3 cellular contexts compared by ENCODE assay signal in genomic region chr17:28975634-28976033, GRCh38.
TF ChIP-seq lines count a peak whose summit lies in the region.

No MANE protein-coding gene starts in this region.

TF ChIP-seq in HEK293, 187 proteins besides CTCF, POLR2A, EP300 and RAD21:
- no peak for TF ChIP-seq ZBTB1 (tag by site-specific recombination; IDR thresholded peaks at IDR 0.05)
- TF ChIP-seq, protein P1, sequence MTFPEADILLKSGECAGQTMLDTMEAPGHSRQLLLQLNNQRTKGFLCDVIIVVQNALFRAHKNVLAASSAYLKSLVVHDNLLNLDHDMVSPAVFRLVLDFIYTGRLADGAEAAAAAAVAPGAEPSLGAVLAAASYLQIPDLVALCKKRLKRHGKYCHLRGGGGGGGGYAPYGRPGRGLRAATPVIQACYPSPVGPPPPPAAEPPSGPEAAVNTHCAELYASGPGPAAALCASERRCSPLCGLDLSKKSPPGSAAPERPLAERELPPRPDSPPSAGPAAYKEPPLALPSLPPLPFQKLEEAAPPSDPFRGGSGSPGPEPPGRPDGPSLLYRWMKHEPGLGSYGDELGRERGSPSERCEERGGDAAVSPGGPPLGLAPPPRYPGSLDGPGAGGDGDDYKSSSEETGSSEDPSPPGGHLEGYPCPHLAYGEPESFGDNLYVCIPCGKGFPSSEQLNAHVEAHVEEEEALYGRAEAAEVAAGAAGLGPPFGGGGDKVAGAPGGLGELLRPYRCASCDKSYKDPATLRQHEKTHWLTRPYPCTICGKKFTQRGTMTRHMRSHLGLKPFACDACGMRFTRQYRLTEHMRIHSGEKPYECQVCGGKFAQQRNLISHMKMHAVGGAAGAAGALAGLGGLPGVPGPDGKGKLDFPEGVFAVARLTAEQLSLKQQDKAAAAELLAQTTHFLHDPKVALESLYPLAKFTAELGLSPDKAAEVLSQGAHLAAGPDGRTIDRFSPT (tag by site-specific recombination; IDR thresholded peaks at IDR 0.05), result 0 out of 2 replicates have a peak, but pooled peaks have one; percentile 33
TF ChIP-seq in HEK293: peak in this region for 1.

TF ChIP-seq in H1, 55 proteins besides CTCF, POLR2A, EP300 and RAD21:
- TF ChIP-seq CHD2 (IDR thresholded peaks at IDR 0.05; ENCODE audit: low read length) (no peak), CTBP2 (IDR thresholded peaks at IDR 0.05; ENCODE audit: borderline replicate concordance, insufficient read depth, insufficient read length, low read length) (no peak), KDM1A (IDR thresholded peaks at IDR 0.05; ENCODE audit: borderline replicate concordance, low read length) (no peak), MAFK (IDR thresholded peaks at IDR 0.05; ENCODE audit: low read depth, low read length) (no peak), RNF2 (IDR thresholded peaks at IDR 0.05; ENCODE audit: borderline replicate concordance, low read depth, low read length, missing control alignments, poor library complexity, severe bottlenecking) (no peak), BRCA1 (IDR thresholded peaks at IDR 0.05; ENCODE audit: low read depth, low read length) (no peak), KDM4A (IDR thresholded peaks at IDR 0.05; ENCODE audit: low read depth, low read length, severe bottlenecking) (no peak), NRF1 (IDR thresholded peaks at IDR 0.05; ENCODE audit: low read depth, low read length) (no peak), BCL11A (IDR thresholded peaks at IDR 0.05; ENCODE audit: low read depth in 2 of 2, low read length in 2 of 2) (no peak), TAF1 (IDR thresholded peaks at IDR 0.05; ENCODE audit: low read depth, low read length) (no peak)

TF ChIP-seq in GM23338, 12 proteins besides CTCF, POLR2A, EP300 and RAD21:
- TF ChIP-seq JUNB (IDR thresholded peaks at IDR 0.05; ENCODE audit: unreplicated experiment) (no peak), NANOG (IDR thresholded peaks at IDR 0.05; ENCODE audit: borderline replicate concordance) (no peak), CREB1 (CRISPR knock-in tag; IDR thresholded peaks at IDR 0.05; ENCODE audit: low read depth) (no peak), STAT1 (IDR thresholded peaks at IDR 0.05; ENCODE audit: unreplicated experiment) (no peak), ZNF114 (CRISPR knock-in tag; IDR thresholded peaks at IDR 0.05) (no peak), EZH2phosphoT487 (IDR thresholded peaks at IDR 0.05; ENCODE audit: unreplicated experiment) (no peak), ZNF331 (CRISPR knock-in tag; IDR thresholded peaks at IDR 0.05; ENCODE audit: low read depth) (no peak), POLR2AphosphoS5 (IDR thresholded peaks at IDR 0.05; ENCODE audit: low read depth) (no peak), EZH2 (IDR thresholded peaks at IDR 0.05; ENCODE audit: low read depth, unreplicated experiment) (no peak)
- TF ChIP-seq, protein P2, sequence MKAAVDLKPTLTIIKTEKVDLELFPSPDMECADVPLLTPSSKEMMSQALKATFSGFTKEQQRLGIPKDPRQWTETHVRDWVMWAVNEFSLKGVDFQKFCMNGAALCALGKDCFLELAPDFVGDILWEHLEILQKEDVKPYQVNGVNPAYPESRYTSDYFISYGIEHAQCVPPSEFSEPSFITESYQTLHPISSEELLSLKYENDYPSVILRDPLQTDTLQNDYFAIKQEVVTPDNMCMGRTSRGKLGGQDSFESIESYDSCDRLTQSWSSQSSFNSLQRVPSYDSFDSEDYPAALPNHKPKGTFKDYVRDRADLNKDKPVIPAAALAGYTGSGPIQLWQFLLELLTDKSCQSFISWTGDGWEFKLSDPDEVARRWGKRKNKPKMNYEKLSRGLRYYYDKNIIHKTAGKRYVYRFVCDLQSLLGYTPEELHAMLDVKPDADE (IDR thresholded peaks at IDR 0.05), result no peak
- TF ChIP-seq, protein P3, sequence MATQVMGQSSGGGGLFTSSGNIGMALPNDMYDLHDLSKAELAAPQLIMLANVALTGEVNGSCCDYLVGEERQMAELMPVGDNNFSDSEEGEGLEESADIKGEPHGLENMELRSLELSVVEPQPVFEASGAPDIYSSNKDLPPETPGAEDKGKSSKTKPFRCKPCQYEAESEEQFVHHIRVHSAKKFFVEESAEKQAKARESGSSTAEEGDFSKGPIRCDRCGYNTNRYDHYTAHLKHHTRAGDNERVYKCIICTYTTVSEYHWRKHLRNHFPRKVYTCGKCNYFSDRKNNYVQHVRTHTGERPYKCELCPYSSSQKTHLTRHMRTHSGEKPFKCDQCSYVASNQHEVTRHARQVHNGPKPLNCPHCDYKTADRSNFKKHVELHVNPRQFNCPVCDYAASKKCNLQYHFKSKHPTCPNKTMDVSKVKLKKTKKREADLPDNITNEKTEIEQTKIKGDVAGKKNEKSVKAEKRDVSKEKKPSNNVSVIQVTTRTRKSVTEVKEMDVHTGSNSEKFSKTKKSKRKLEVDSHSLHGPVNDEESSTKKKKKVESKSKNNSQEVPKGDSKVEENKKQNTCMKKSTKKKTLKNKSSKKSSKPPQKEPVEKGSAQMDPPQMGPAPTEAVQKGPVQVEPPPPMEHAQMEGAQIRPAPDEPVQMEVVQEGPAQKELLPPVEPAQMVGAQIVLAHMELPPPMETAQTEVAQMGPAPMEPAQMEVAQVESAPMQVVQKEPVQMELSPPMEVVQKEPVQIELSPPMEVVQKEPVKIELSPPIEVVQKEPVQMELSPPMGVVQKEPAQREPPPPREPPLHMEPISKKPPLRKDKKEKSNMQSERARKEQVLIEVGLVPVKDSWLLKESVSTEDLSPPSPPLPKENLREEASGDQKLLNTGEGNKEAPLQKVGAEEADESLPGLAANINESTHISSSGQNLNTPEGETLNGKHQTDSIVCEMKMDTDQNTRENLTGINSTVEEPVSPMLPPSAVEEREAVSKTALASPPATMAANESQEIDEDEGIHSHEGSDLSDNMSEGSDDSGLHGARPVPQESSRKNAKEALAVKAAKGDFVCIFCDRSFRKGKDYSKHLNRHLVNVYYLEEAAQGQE (IDR thresholded peaks at IDR 0.05; ENCODE audit: unreplicated experiment), result no peak
- TF ChIP-seq, protein P4, sequence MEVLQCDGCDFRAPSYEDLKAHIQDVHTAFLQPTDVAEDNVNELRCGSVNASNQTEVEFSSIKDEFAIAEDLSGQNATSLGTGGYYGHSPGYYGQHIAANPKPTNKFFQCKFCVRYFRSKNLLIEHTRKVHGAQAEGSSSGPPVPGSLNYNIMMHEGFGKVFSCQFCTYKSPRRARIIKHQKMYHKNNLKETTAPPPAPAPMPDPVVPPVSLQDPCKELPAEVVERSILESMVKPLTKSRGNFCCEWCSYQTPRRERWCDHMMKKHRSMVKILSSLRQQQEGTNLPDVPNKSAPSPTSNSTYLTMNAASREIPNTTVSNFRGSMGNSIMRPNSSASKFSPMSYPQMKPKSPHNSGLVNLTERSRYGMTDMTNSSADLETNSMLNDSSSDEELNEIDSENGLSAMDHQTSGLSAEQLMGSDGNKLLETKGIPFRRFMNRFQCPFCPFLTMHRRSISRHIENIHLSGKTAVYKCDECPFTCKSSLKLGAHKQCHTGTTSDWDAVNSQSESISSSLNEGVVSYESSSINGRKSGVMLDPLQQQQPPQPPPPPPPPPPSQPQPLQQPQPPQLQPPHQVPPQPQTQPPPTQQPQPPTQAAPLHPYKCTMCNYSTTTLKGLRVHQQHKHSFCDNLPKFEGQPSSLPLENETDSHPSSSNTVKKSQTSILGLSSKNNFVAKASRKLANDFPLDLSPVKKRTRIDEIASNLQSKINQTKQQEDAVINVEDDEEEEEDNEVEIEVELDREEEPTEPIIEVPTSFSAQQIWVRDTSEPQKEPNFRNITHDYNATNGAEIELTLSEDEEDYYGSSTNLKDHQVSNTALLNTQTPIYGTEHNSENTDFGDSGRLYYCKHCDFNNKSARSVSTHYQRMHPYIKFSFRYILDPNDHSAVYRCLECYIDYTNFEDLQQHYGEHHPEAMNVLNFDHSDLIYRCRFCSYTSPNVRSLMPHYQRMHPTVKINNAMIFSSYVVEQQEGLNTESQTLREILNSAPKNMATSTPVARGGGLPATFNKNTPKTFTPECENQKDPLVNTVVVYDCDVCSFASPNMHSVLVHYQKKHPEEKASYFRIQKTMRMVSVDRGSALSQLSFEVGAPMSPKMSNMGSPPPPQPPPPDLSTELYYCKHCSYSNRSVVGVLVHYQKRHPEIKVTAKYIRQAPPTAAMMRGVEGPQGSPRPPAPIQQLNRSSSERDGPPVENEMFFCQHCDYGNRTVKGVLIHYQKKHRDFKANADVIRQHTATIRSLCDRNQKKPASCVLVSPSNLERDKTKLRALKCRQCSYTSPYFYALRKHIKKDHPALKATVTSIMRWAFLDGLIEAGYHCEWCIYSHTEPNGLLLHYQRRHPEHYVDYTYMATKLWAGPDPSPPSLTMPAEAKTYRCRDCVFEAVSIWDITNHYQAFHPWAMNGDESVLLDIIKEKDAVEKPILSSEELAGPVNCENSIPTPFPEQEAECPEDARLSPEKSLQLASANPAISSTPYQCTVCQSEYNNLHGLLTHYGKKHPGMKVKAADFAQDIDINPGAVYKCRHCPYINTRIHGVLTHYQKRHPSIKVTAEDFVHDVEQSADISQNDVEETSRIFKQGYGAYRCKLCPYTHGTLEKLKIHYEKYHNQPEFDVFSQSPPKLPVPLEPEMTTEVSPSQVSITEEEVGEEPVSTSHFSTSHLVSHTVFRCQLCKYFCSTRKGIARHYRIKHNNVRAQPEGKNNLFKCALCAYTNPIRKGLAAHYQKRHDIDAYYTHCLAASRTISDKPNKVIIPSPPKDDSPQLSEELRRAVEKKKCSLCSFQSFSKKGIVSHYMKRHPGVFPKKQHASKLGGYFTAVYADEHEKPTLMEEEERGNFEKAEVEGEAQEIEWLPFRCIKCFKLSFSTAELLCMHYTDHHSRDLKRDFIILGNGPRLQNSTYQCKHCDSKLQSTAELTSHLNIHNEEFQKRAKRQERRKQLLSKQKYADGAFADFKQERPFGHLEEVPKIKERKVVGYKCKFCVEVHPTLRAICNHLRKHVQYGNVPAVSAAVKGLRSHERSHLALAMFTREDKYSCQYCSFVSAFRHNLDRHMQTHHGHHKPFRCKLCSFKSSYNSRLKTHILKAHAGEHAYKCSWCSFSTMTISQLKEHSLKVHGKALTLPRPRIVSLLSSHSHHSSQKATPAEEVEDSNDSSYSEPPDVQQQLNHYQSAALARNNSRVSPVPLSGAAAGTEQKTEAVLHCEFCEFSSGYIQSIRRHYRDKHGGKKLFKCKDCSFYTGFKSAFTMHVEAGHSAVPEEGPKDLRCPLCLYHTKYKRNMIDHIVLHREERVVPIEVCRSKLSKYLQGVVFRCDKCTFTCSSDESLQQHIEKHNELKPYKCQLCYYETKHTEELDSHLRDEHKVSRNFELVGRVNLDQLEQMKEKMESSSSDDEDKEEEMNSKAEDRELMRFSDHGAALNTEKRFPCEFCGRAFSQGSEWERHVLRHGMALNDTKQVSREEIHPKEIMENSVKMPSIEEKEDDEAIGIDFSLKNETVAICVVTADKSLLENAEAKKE (CRISPR knock-in tag; IDR thresholded peaks at IDR 0.05), result no peak
